Comparison of ENCODE assay signal across 17 cellular contexts in the genomic region with DNA sequence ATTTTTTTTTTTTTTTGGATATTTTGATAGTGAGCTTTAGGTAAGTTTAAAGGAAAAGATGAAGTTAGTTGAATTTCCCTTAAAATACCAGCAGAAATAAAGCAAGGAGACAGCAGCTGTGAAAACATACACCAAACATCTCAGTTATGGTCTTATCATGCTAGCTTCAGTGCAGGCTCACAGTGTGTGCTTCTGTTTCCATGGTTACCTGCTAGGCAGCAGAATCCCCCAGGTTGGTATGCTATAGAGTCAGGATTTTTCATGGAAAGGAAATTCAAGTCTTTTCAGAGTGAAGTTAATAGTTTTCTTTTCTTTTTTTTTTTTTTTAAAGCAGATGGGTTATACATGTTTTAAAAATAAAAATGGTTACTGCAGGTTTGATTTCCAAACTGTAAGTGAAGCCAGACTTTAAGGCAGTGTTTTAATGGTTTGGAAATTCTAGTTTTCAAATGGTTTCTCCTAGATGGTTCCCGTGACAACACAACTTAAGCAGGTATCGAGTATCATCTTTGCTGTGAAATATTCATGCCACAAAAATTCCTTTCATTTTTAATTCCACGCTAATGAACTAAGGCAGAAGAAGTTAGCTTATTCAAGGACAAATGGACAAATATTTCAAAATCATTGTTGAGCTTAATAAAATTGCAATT.
A peak's percentile ranks its signal among the peaks of the same experiment; 100 is the strongest.
DNase-seq lines count a peak whose midpoint lies in the region; ATAC-seq and TF ChIP-seq lines count a peak whose summit lies in the region.
"Had no signal": no experiment of that assay in that cellular context is flagged by ENCODE, and none has a peak within 500 bp of the region (broad histone marks: within the 10 kb centered on the region; RNA-seq: fewer than 3 reads in every experiment).

No MANE protein-coding gene starts in this region.

- peak overlapping the region; percentile 99 for H3K27ac Mint-ChIP-seq in chondrocyte (ENCODE audit: unreplicated experiment)
- H3K27ac Mint-ChIP-seq: activated CD8-positive, alpha-beta memory T cell treated with anti-CD3 and anti-CD28 coated beads, Interleukin-2, amount 10 ng/mL, durations not matched to agents 7 days and 5 days; activated naive CD4-positive, alpha-beta T cell treated with anti-CD3 and anti-CD28 coated beads, Interleukin-2, amount 50 U/mL, for 72 hours had no signal

- no peak for ATAC-seq in HG02642 (IDR thresholded peaks at IDR 0.05; ENCODE audit: poor library complexity, unreplicated experiment)
- ATAC-seq in HG03378 (IDR thresholded peaks at IDR 0.05; ENCODE audit: unreplicated experiment), result no peak
- ATAC-seq: activated CD8-positive, alpha-beta memory T cell treated with anti-CD3 and anti-CD28 coated beads, Interleukin-2, amount 10 ng/mL, durations not matched to agents 7 days and 5 days; activated naive CD4-positive, alpha-beta T cell treated with anti-CD3 and anti-CD28 coated beads, Interleukin-2, amount 50 U/mL, for 72 hours had no signal

- H3K27me3 ChIP-seq in BE2C, result no peaks in the 10 kb centered on the region
- H3K27me3 ChIP-seq in Peyer's patch, result no peaks in the 10 kb centered on the region

- H3K36me3 ChIP-seq in BE2C, result no peaks in the 10 kb centered on the region
- no peaks in the 10 kb centered on the region for H3K36me3 ChIP-seq in Peyer's patch

- H3K27ac ChIP-seq in Peyer's patch, result no peak overlapping the region

- H3K36me3 Mint-ChIP-seq in chondrocyte (ENCODE audit: low read depth), result peaks cover 2% of the 10 kb centered on the region
- H3K36me3 Mint-ChIP-seq: activated CD8-positive, alpha-beta memory T cell treated with anti-CD3 and anti-CD28 coated beads, Interleukin-2, amount 10 ng/mL, durations not matched to agents 7 days and 5 days; activated naive CD4-positive, alpha-beta T cell treated with anti-CD3 and anti-CD28 coated beads, Interleukin-2, amount 50 U/mL, for 72 hours had no signal

- H3K4me3 ChIP-seq in BE2C (ENCODE audit: low read depth, low read length), result no peak overlapping the region
- no peak overlapping the region for H3K4me3 ChIP-seq in Peyer's patch

- TF ChIP-seq POLR2A in Peyer's patch (IDR thresholded peaks at IDR 0.05), result no peak

- H3K4me1 Mint-ChIP-seq in chondrocyte (ENCODE audit: low read depth), result peaks cover 54% of the 10 kb centered on the region
- H3K4me1 Mint-ChIP-seq: activated CD8-positive, alpha-beta memory T cell treated with anti-CD3 and anti-CD28 coated beads, Interleukin-2, amount 10 ng/mL, durations not matched to agents 7 days and 5 days had no signal

- H3K4me1 ChIP-seq in BE2C (no peaks in the 10 kb centered on the region; the same call in 1 of the 2 replicates), Peyer's patch (no peaks in the 10 kb centered on the region)

- peak overlapping the region; percentile 50 for H3K4me3 Mint-ChIP-seq in chondrocyte (ENCODE audit: unreplicated experiment)
- H3K4me3 Mint-ChIP-seq: activated CD8-positive, alpha-beta memory T cell treated with anti-CD3 and anti-CD28 coated beads, Interleukin-2, amount 10 ng/mL, durations not matched to agents 7 days and 5 days had no signal

- no peaks in the 10 kb centered on the region for H3K27me3 Mint-ChIP-seq in chondrocyte (ENCODE audit: low read depth)
- H3K27me3 Mint-ChIP-seq: activated CD8-positive, alpha-beta memory T cell treated with anti-CD3 and anti-CD28 coated beads, Interleukin-2, amount 10 ng/mL, durations not matched to agents 7 days and 5 days; progenitor cell of endocrine pancreas had no signal

- H3K9me3 ChIP-seq in BE2C (0 out of 2 replicates have a peak, but pooled peaks cover 3% of the 10 kb centered on the region), Peyer's patch (no peaks in the 10 kb centered on the region)

- peak; percentile 40 for DNase-seq in BE2C
- DNase-seq in NCI-H1105 treated with DMSO at 0.1 percent for 48 hours (lab: John Stamatoyannopoulos, UW), result peak; percentile 20
- no peak for DNase-seq in chondrocyte (ENCODE audit: low spot score)
- peak; percentile 48 for DNase-seq in myocyte (ENCODE audit: low read depth)
- no peak for DNase-seq in NK-92 treated with Interleukin-12 subunit alpha and Interleukin-12 subunit beta, amount 100 ng/mL, for 24 hours (lab: John Stamatoyannopoulos, UW)
- no peak for DNase-seq in Peyer's patch
- DNase-seq: activated CD8-positive, alpha-beta memory T cell treated with anti-CD3 and anti-CD28 coated beads, Interleukin-2, amount 10 ng/mL, durations not matched to agents 7 days and 5 days; AML-193; effector CD4-positive, alpha-beta T cell; glutamatergic neuron; SHP77; stimulated activated CD4-positive, alpha-beta T cell treated with anti-CD3 and anti-CD28 coated beads, Interleukin-2, amount 100 ng/mL, for 48 hours; stimulated activated naive CD4-positive, alpha-beta T cell had no signal

- H3K9me3 Mint-ChIP-seq in chondrocyte (ENCODE audit: low read depth), result no peaks in the 10 kb centered on the region

- TF ChIP-seq CTCF in BE2C (IDR thresholded peaks at IDR 0.05; ENCODE audit: low read depth, low read length), result no peak
- TF ChIP-seq CTCF in chondrocyte (IDR thresholded peaks at IDR 0.05), result no peak
- no peak for TF ChIP-seq CTCF in Peyer's patch (IDR thresholded peaks at IDR 0.05)

Comparison
In these comparisons a context has a peak if more than half of its experiments do, and no peak if none do; other contexts are left out.
1. DNase-seq: peak in BE2C (single experiment), NCI-H1105 treated with DMSO at 0.1 percent for 48 hours (single experiment) and myocyte (single experiment); none in chondrocyte (single experiment), NK-92 treated with Interleukin-12 subunit alpha and Interleukin-12 subunit beta, amount 100 ng/mL, for 24 hours (single experiment) and Peyer's patch (0 of 3).